Comparison of ENCODE assay signal across 27 cellular contexts in the genomic region with DNA sequence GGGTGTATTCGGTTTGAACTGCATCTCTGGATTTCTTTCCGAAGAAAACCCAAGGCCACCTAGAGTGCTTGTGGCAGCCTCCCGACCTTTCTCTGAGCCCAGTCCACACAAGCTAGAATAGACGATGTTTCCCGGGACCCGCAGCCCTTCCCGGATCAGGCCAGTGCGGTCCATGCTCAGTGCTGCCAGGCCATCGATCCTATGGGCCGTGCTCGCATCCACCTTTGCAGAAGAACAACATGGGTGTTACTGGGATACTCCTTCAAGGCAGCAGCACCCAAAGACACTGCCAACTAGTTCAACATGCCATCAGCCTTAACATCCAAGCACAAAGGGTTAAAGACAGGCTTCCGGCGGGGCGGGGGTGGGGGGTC.
"Had no signal": no experiment of that assay in that cellular context is flagged by ENCODE, and none has a peak within 500 bp of the region (broad histone marks: within the 10 kb centered on the region; RNA-seq: fewer than 3 reads in every experiment).

No MANE protein-coding gene starts in this region.

- H3K27ac Mint-ChIP-seq: stimulated activated memory B cell treated with anti-CD40 and anti-IgM and Interleukin-4, amounts not matched to agents 10 μg/mL and 1 μg/mL and 100 μg/mL, for 72 hours; stimulated activated naive CD8-positive, alpha-beta T cell treated with anti-CD3 and anti-CD28 coated beads, Interleukin-15, amount 100 ng/mL, for 72 hours; stimulated activated naive CD8-positive, alpha-beta T cell treated with anti-CD3 and anti-CD28 coated beads, Interleukin-15, Interleukin-2, amounts not matched to agents 100 ng/mL and 50 ng/mL, for 24 hours; type B pancreatic cell had no signal

- H3K4me3 ChIP-seq: stomach, suprapubic skin, testis, thoracic aorta, thyroid gland, tibial artery, tibial nerve, transverse colon, upper lobe of left lung, upper lobe of right lung, uterus, vagina had no signal

- H3K4me3 Mint-ChIP-seq: stimulated activated effector memory CD8-positive, alpha-beta T cell treated with anti-CD3 and anti-CD28 coated beads, Interleukin-12 subunit alpha, Interleukin-12 subunit beta, amount 100 ng/mL, for 72 hours; stimulated activated memory B cell treated with anti-CD40 and anti-IgM and Interleukin-4, amounts not matched to agents 10 μg/mL and 1 μg/mL and 100 μg/mL, for 72 hours; stimulated activated naive CD8-positive, alpha-beta T cell treated with anti-CD3 and anti-CD28 coated beads, Interleukin-15, amount 100 ng/mL, for 72 hours; stimulated activated naive CD8-positive, alpha-beta T cell treated with anti-CD3 and anti-CD28 coated beads, Interleukin-15, Interleukin-2, amounts not matched to agents 100 ng/mL and 50 ng/mL, for 24 hours; type B pancreatic cell had no signal

- ATAC-seq: stimulated activated effector memory CD8-positive, alpha-beta T cell treated with anti-CD3 and anti-CD28 coated beads, Interleukin-12 subunit alpha, Interleukin-12 subunit beta, amount 100 ng/mL, for 72 hours; stimulated activated memory B cell treated with anti-CD40 and anti-IgM and Interleukin-4, amounts not matched to agents 10 μg/mL and 1 μg/mL and 100 μg/mL, for 72 hours; stimulated activated naive CD8-positive, alpha-beta T cell treated with anti-CD3 and anti-CD28 coated beads, Interleukin-15, amount 100 ng/mL, for 72 hours; stimulated activated naive CD8-positive, alpha-beta T cell treated with anti-CD3 and anti-CD28 coated beads, Interleukin-15, Interleukin-2, amounts not matched to agents 100 U/mL and 50 U/mL, for 24 hours; upper lobe of right lung had no signal

- H3K27me3 ChIP-seq: stomach, suprapubic skin, testis, thyroid gland, tibial artery, tibial nerve, transverse colon, upper lobe of left lung, upper lobe of right lung, uterus, vagina had no signal

- H3K4me1 ChIP-seq: suprapubic skin, thyroid gland, transverse colon, upper lobe of left lung, upper lobe of right lung, uterus, vagina had no signal

- H3K9me3 ChIP-seq: suprapubic skin, testis, thoracic aorta, thyroid gland, tibial artery, tibial nerve, transverse colon, upper lobe of left lung, upper lobe of right lung, uterus, vagina had no signal

- H3K9me3 Mint-ChIP-seq: stimulated activated effector memory CD8-positive, alpha-beta T cell treated with anti-CD3 and anti-CD28 coated beads, Interleukin-12 subunit alpha, Interleukin-12 subunit beta, amount 100 ng/mL, for 72 hours; stimulated activated memory B cell treated with anti-CD40 and anti-IgM and Interleukin-4, amounts not matched to agents 10 μg/mL and 1 μg/mL and 100 μg/mL, for 72 hours; stimulated activated naive CD8-positive, alpha-beta T cell treated with anti-CD3 and anti-CD28 coated beads, Interleukin-15, amount 100 ng/mL, for 72 hours; stimulated activated naive CD8-positive, alpha-beta T cell treated with anti-CD3 and anti-CD28 coated beads, Interleukin-15, Interleukin-2, amounts not matched to agents 100 ng/mL and 50 ng/mL, for 24 hours; type B pancreatic cell had no signal

- H3K36me3 ChIP-seq: uterus, vagina had no signal

- DNase-seq: stimulated activated CD4-positive, alpha-beta T cell treated with anti-CD3 and anti-CD28 coated beads, Interleukin-2, amount 100 ng/mL, for 24 hours; stimulated activated CD4-positive, alpha-beta T cell treated with anti-CD3 and anti-CD28 coated beads, Interleukin-2, amount 100 ng/mL, for 48 hours; stimulated activated CD4-positive, alpha-beta T cell treated with anti-CD3 and anti-CD28 coated beads, Interleukin-4, amount 100 ng/mL, for 1 hour; stimulated activated CD4-positive, alpha-beta T cell treated with anti-CD3 and anti-CD28 coated beads, Interleukin-4, amount 100 ng/mL, for 24 hours; stimulated activated CD4-positive, alpha-beta T cell treated with anti-CD3 and anti-CD28 coated beads, Interleukin-4, amount 100 ng/mL, for 4 hours; stimulated activated CD8-positive, alpha-beta memory T cell treated with anti-CD3 and anti-CD28 coated beads, Interleukin-4, amount 100 ng/mL, for 48 hours; stimulated activated naive CD4-positive, alpha-beta T cell; stimulated activated naive CD4-positive, alpha-beta T cell treated with Interleukin-2 at 50 U/mL for 16 hours; stimulated activated naive CD8-positive, alpha-beta T cell treated with anti-CD3 and anti-CD28 coated beads, Interleukin-15, amount 100 ng/mL, for 72 hours; stimulated activated naive CD8-positive, alpha-beta T cell treated with anti-CD3 and anti-CD28 coated beads, Interleukin-15, Interleukin-2, amounts not matched to agents 100 U/mL and 50 U/mL, for 24 hours; stomach; testis; thyroid gland; tibial artery; transverse colon; trophoblast cell; upper lobe of left lung; upper lobe of right lung; uterus had no signal

- H3K27me3 Mint-ChIP-seq: stimulated activated memory B cell treated with anti-CD40 and anti-IgM and Interleukin-4, amounts not matched to agents 10 μg/mL and 1 μg/mL and 100 μg/mL, for 72 hours; stimulated activated naive CD8-positive, alpha-beta T cell treated with anti-CD3 and anti-CD28 coated beads, Interleukin-15, amount 100 ng/mL, for 72 hours; stimulated activated naive CD8-positive, alpha-beta T cell treated with anti-CD3 and anti-CD28 coated beads, Interleukin-15, Interleukin-2, amounts not matched to agents 100 ng/mL and 50 ng/mL, for 24 hours; type B pancreatic cell had no signal

- H3K27ac ChIP-seq: stomach, suprapubic skin, testis, thoracic aorta, thyroid gland, tibial artery, tibial nerve, transverse colon, upper lobe of left lung, upper lobe of right lung, uterus, vagina had no signal
